In the genomic region with DNA sequence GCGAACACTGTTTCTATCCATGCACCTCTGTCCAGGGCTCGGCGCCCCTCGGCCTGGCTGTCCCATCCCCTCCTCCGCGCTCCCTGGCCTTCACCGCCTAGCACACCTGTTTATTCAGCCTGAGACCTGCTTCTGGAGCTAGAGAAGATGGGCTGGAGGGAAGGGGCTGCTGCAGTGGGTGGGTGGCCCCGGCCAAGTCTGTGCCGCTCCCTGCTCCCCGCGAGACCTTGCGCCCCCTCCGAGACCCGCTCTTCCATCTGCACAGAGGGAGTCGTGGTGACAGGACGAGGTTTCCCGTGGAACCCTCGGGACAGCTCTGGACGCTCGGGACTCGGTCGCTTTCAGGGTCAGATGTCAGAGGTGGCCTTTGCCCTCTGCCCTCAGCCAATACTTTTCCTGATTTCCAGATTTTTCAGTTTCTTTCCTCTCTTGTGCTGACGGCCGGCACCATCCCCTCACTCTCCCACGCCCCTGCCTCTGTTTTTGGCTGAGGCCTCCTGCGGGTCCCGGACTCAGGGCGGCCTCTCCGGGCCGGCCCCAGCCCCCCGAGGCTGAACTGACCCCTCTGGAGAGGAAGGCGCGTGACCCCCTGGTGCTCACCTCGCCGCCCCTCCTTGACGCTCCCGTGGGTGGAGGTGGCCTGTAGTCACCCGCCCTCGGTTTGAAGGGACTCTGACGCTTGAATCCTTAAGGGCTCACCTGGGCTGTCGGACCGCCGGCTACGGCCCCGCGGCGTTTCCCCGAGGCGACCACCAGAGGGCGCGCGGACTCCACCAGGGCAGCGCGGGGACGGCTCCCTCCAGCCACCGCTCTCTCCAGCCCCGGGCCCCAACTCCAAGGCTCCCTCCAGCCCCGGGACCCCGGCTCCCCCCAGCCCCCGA, we compare ENCODE assay signal across 8 cellular contexts. TPM values are rescaled to one million over a fixed set of nuclear protein-coding genes. Genes with fewer than 3 reads are reported as not detected.
A peak's percentile ranks its signal among the peaks of the same experiment; 100 is the strongest.
DNase-seq lines count a peak whose midpoint lies in the region; ATAC-seq and TF ChIP-seq lines count a peak whose summit lies in the region.

No MANE protein-coding gene starts in this region.

- intact Hi-C loops in breast epithelium (cut with DNase I; ENCODE audit: low total_unique reads), result no loop called here

- no peak overlapping the region for H3K27ac Mint-ChIP-seq in WTC11

- TF ChIP-seq CTCF in WTC11 (IDR thresholded peaks at IDR 0.05) (peak; percentile 89), breast epithelium (IDR thresholded peaks at IDR 0.05) (peak in 2 of 3 donors; percentile 64 to 71)

- POLR2A ChIA-PET in WTC11 (lab: Charles Lee), result no interaction called here

- H3K4me1 Mint-ChIP-seq in WTC11, result no peaks in the 10 kb centered on the region

- H3K4me3 Mint-ChIP-seq in WTC11, result no peak overlapping the region

- no peak for TF ChIP-seq POLR2A in breast epithelium (IDR thresholded peaks at IDR 0.05)

- DNase-seq in AG08396 (ENCODE audit: low spot score), result peak; percentile 91
- peak in 39 of 76 experiments; percentile 2 to 63 (median 23) for DNase-seq in HUDEP-2 (lab: John Stamatoyannopoulos, UW; ENCODE audit: unreplicated experiment in 76 of 76)
- DNase-seq in WTC11 (ENCODE audit: low spot score), result peak; percentile 83
- no peak for DNase-seq in breast epithelium (ENCODE audit: low spot score in 2 of 2)
- DNase-seq in left kidney (ENCODE audit: low read depth, low spot score), result peak; percentile 52
- peak; percentile 50 to 66 (median 57) for DNase-seq in stimulated activated CD4-positive, alpha-beta T cell treated with anti-CD3 and anti-CD28 coated beads, TNF-alpha, amount 100 ng/mL, for 24 hours (ENCODE audit: low read depth in 3 of 3)
- no peak for DNase-seq in NCI-H524 treated with DMSO at 0.1 percent for 48 hours (lab: John Stamatoyannopoulos, UW)

- H3K27ac ChIP-seq in breast epithelium, result no peak overlapping the region

- no peaks in the 10 kb centered on the region for H3K9me3 ChIP-seq in breast epithelium

- CTCF ChIA-PET in WTC11 (lab: Charles Lee), result interaction anchor here (0.6 to 0.7 kb wide), 3 partner anchors 12 to 378 kb away, joined by 3 read pairs; no protein-coding TSS in a partner anchor

- peak overlapping the region in 1 of 3 donors; percentile 39 for H3K4me3 ChIP-seq in breast epithelium

- peaks cover 0 to 43% of the 10 kb centered on the region in 2 donors for H3K27me3 ChIP-seq in breast epithelium

- peaks cover under 1% of the 10 kb centered on the region; the same call in 1 of the 2 replicates for H3K9me3 Mint-ChIP-seq in WTC11

- no peaks in the 10 kb centered on the region for H3K4me1 ChIP-seq in breast epithelium

- no peaks in the 10 kb centered on the region for H3K36me3 Mint-ChIP-seq in WTC11

- peaks cover 59% of the 10 kb centered on the region for H3K27me3 Mint-ChIP-seq in WTC11 (ENCODE audit: low read depth)

- H3K36me3 ChIP-seq in breast epithelium, result no peaks in the 10 kb centered on the region

- peak; percentile 84 for ATAC-seq in GM18909 (IDR thresholded peaks at IDR 0.05; ENCODE audit: poor library complexity, unreplicated experiment)
- peak; percentile 93 for ATAC-seq in WTC11

TF ChIP-seq in WTC11, 78 proteins besides CTCF, POLR2A, EP300 and RAD21:
- no peak for TF ChIP-seq ZNF396 (CRISPR knock-in tag; IDR thresholded peaks at IDR 0.05; ENCODE audit: borderline replicate concordance)
- TF ChIP-seq ZNF121 (CRISPR knock-in tag; IDR thresholded peaks at IDR 0.05), result no peak
- no peak for TF ChIP-seq FOXK1 (CRISPR knock-in tag; IDR thresholded peaks at IDR 0.05)
- no peak for TF ChIP-seq FOXP1 (CRISPR knock-in tag; IDR thresholded peaks at IDR 0.05; ENCODE audit: borderline replicate concordance)
- TF ChIP-seq, protein P1, sequence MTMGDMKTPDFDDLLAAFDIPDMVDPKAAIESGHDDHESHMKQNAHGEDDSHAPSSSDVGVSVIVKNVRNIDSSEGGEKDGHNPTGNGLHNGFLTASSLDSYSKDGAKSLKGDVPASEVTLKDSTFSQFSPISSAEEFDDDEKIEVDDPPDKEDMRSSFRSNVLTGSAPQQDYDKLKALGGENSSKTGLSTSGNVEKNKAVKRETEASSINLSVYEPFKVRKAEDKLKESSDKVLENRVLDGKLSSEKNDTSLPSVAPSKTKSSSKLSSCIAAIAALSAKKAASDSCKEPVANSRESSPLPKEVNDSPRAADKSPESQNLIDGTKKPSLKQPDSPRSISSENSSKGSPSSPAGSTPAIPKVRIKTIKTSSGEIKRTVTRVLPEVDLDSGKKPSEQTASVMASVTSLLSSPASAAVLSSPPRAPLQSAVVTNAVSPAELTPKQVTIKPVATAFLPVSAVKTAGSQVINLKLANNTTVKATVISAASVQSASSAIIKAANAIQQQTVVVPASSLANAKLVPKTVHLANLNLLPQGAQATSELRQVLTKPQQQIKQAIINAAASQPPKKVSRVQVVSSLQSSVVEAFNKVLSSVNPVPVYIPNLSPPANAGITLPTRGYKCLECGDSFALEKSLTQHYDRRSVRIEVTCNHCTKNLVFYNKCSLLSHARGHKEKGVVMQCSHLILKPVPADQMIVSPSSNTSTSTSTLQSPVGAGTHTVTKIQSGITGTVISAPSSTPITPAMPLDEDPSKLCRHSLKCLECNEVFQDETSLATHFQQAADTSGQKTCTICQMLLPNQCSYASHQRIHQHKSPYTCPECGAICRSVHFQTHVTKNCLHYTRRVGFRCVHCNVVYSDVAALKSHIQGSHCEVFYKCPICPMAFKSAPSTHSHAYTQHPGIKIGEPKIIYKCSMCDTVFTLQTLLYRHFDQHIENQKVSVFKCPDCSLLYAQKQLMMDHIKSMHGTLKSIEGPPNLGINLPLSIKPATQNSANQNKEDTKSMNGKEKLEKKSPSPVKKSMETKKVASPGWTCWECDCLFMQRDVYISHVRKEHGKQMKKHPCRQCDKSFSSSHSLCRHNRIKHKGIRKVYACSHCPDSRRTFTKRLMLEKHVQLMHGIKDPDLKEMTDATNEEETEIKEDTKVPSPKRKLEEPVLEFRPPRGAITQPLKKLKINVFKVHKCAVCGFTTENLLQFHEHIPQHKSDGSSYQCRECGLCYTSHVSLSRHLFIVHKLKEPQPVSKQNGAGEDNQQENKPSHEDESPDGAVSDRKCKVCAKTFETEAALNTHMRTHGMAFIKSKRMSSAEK (CRISPR knock-in tag; IDR thresholded peaks at IDR 0.05; ENCODE audit: borderline replicate concordance), result no peak
TF ChIP-seq in WTC11: peak in this region for 0.

RNA-seq across cellular contexts. Expression of gene SHH, which starts 15.6 kb away (rescaled TPM):
- total RNA-seq in WTC11 (2021) (0.05 to 0.37 TPM (median 0.26 TPM) in 3 replicates), breast epithelium (not detected)

Comparison
In these comparisons a context has a peak if more than half of its experiments do, and no peak if none do; other contexts are left out.
1. DNase-seq: peak in AG08396 (single experiment), HUDEP-2 (39 of 76), WTC11 (single experiment), left kidney (single experiment) and stimulated activated CD4-positive, alpha-beta T cell treated with anti-CD3 and anti-CD28 coated beads, TNF-alpha, amount 100 ng/mL, for 24 hours (3 of 3); none in breast epithelium (0 of 2) and NCI-H524 treated with DMSO at 0.1 percent for 48 hours (single experiment).